In genomic region chr3:182182531-182182968, GRCh38 we compare ENCODE assay signal across 10 cellular contexts.
DNase-seq lines count a peak whose midpoint lies in the region; ATAC-seq lines count a peak whose summit lies in the region.
"Had no signal": no experiment of that assay in that cellular context is flagged by ENCODE, and none has a peak within 500 bp of the region (broad histone marks: within the 10 kb centered on the region; RNA-seq: fewer than 3 reads in every experiment).

No MANE protein-coding gene starts in this region.

- DNase-seq in NCI-H345 (lab: John Stamatoyannopoulos, UW) (peak; percentile 20), left kidney (ENCODE audit: low read depth, low spot score) (peak; percentile 52), KG1 (lab: John Stamatoyannopoulos, UW) (no peak), mucosa of gallbladder (ENCODE audit: low spot score) (no peak)
- DNase-seq: activated CD4-positive, alpha-beta T cell treated with anti-CD3 and anti-CD28 coated beads for 1 hour; spleen had no signal

- ATAC-seq in GM18909 (IDR thresholded peaks at IDR 0.05; ENCODE audit: poor library complexity, unreplicated experiment) (peak; percentile 59), HG03095 (IDR thresholded peaks at IDR 0.05; ENCODE audit: unreplicated experiment) (peak; percentile 62), HG03159 (IDR thresholded peaks at IDR 0.05; ENCODE audit: unreplicated experiment) (no peak), HG03457 (IDR thresholded peaks at IDR 0.05; ENCODE audit: unreplicated experiment) (no peak)

Comparison
In these comparisons a context has a peak if more than half of its experiments do, and no peak if none do; other contexts are left out.
1. ATAC-seq: peak in GM18909 (single experiment) and HG03095 (single experiment); none in HG03159 (single experiment) and HG03457 (single experiment).
2. DNase-seq: peak in NCI-H345 (single experiment) and left kidney (single experiment); none in KG1 (single experiment) and mucosa of gallbladder (single experiment).